1 cellular context compared by ENCODE assay signal in the genomic region with DNA sequence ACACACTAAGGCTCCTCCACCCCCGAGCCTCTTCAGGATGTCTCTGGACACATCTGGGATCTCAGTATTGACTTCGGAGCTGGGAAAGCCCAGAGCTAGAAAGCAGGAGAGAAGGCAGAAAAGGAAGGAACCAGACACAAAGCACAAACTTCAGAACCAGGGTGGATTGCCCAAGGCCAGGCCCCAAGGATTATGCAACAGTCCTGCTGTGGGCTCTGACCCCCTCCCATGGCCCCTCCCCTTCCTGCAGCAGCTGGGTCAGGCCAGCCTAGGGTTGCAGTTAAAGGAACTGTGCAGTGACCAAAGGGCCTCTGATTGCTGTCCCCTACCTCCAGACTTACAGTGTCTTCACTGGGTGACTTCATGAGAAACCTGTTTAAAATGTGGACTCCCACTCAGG.
TF ChIP-seq lines count a peak whose summit lies in the region.

No MANE protein-coding gene starts in this region.

TF ChIP-seq in HepG2, 621 proteins besides CTCF, POLR2A, EP300 and RAD21 (continued from another document and continues in another):
- TF ChIP-seq, protein P1, sequence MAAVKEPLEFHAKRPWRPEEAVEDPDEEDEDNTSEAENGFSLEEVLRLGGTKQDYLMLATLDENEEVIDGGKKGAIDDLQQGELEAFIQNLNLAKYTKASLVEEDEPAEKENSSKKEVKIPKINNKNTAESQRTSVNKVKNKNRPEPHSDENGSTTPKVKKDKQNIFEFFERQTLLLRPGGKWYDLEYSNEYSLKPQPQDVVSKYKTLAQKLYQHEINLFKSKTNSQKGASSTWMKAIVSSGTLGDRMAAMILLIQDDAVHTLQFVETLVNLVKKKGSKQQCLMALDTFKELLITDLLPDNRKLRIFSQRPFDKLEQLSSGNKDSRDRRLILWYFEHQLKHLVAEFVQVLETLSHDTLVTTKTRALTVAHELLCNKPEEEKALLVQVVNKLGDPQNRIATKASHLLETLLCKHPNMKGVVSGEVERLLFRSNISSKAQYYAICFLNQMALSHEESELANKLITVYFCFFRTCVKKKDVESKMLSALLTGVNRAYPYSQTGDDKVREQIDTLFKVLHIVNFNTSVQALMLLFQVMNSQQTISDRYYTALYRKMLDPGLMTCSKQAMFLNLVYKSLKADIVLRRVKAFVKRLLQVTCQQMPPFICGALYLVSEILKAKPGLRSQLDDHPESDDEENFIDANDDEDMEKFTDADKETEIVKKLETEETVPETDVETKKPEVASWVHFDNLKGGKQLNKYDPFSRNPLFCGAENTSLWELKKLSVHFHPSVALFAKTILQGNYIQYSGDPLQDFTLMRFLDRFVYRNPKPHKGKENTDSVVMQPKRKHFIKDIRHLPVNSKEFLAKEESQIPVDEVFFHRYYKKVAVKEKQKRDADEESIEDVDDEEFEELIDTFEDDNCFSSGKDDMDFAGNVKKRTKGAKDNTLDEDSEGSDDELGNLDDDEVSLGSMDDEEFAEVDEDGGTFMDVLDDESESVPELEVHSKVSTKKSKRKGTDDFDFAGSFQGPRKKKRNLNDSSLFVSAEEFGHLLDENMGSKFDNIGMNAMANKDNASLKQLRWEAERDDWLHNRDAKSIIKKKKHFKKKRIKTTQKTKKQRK (IDR thresholded peaks at IDR 0.05; ENCODE audit: low read length), result no peak
- TF ChIP-seq TBX3 (IDR thresholded peaks at IDR 0.05; ENCODE audit: borderline replicate concordance) (no peak), BRD4 (CRISPR knock-in tag; IDR thresholded peaks at IDR 0.05) (no peak), HNF4A (CRISPR knock-in tag; IDR thresholded peaks at IDR 0.05) (peak; percentile 73), DNMT3B (CRISPR knock-in tag; conservative IDR thresholded peaks at IDR 0.05) (no peak), EEA1 (CRISPR knock-in tag; IDR thresholded peaks at IDR 0.05; ENCODE audit: borderline replicate concordance) (no peak), MBD4 (IDR thresholded peaks at IDR 0.05; ENCODE audit: borderline replicate concordance, low read length) (no peak), CENPX (CRISPR knock-in tag; IDR thresholded peaks at IDR 0.05) (no peak), ZNF274 (CRISPR knock-in tag; IDR thresholded peaks at IDR 0.05) (no peak), SOX5 (CRISPR knock-in tag; IDR thresholded peaks at IDR 0.05; ENCODE audit: borderline replicate concordance) (peak; percentile 54; the same call in 1 of the 2 replicates), ZNF382 (CRISPR knock-in tag; IDR thresholded peaks at IDR 0.05; ENCODE audit: borderline replicate concordance) (no peak), ZNF703 (CRISPR knock-in tag; IDR thresholded peaks at IDR 0.05; ENCODE audit: borderline replicate concordance) (no peak), AKAP8 (CRISPR knock-in tag; IDR thresholded peaks at IDR 0.05) (no peak), TP53 (CRISPR knock-in tag; conservative IDR thresholded peaks at IDR 0.05) (no peak), XRCC5 (optimal IDR thresholded peaks at IDR 0.05; ENCODE audit: low read length) (peak; percentile 78), IKZF1 (IDR thresholded peaks at IDR 0.05) (no peak), PCBP1 (IDR thresholded peaks at IDR 0.05; ENCODE audit: borderline replicate concordance, low read depth, low read length) (no peak), CHD4 (IDR thresholded peaks at IDR 0.05; ENCODE audit: borderline replicate concordance, low read length) (no peak), ZNF749 (CRISPR knock-in tag; IDR thresholded peaks at IDR 0.05; ENCODE audit: borderline replicate concordance) (no peak), ZNF296 (CRISPR knock-in tag; conservative IDR thresholded peaks at IDR 0.05) (no peak), ZNF720 (CRISPR knock-in tag; IDR thresholded peaks at IDR 0.05) (no peak), HMGA1 (CRISPR knock-in tag; conservative IDR thresholded peaks at IDR 0.05) (no peak), ZNF260 (CRISPR knock-in tag; IDR thresholded peaks at IDR 0.05; ENCODE audit: borderline replicate concordance, low read depth) (no peak), CBX2 (IDR thresholded peaks at IDR 0.05; ENCODE audit: low read depth, low read length) (no peak), CBX2 (CRISPR knock-in tag; IDR thresholded peaks at IDR 0.05; ENCODE audit: low read depth) (no peak)
- TF ChIP-seq, protein P2, sequence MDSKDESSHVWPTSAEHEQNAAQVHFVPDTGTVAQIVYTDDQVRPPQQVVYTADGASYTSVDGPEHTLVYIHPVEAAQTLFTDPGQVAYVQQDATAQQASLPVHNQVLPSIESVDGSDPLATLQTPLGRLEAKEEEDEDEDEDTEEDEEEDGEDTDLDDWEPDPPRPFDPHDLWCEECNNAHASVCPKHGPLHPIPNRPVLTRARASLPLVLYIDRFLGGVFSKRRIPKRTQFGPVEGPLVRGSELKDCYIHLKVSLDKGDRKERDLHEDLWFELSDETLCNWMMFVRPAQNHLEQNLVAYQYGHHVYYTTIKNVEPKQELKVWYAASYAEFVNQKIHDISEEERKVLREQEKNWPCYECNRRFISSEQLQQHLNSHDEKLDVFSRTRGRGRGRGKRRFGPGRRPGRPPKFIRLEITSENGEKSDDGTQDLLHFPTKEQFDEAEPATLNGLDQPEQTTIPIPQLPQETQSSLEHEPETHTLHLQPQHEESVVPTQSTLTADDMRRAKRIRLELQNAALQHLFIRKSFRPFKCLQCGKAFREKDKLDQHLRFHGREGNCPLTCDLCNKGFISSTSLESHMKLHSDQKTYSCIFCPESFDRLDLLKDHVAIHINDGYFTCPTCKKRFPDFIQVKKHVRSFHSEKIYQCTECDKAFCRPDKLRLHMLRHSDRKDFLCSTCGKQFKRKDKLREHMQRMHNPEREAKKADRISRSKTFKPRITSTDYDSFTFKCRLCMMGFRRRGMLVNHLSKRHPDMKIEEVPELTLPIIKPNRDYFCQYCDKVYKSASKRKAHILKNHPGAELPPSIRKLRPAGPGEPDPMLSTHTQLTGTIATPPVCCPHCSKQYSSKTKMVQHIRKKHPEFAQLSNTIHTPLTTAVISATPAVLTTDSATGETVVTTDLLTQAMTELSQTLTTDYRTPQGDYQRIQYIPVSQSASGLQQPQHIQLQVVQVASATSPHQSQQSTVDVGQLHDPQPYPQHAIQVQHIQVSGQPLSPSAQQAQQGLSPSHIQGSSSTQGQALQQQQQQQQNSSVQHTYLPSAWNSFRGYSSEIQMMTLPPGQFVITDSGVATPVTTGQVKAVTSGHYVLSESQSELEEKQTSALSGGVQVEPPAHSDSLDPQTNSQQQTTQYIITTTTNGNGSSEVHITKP (CRISPR knock-in tag; IDR thresholded peaks at IDR 0.05; ENCODE audit: low read depth), result peak; percentile 76; the same call in 1 of the 2 replicates
- TF ChIP-seq, protein P3, sequence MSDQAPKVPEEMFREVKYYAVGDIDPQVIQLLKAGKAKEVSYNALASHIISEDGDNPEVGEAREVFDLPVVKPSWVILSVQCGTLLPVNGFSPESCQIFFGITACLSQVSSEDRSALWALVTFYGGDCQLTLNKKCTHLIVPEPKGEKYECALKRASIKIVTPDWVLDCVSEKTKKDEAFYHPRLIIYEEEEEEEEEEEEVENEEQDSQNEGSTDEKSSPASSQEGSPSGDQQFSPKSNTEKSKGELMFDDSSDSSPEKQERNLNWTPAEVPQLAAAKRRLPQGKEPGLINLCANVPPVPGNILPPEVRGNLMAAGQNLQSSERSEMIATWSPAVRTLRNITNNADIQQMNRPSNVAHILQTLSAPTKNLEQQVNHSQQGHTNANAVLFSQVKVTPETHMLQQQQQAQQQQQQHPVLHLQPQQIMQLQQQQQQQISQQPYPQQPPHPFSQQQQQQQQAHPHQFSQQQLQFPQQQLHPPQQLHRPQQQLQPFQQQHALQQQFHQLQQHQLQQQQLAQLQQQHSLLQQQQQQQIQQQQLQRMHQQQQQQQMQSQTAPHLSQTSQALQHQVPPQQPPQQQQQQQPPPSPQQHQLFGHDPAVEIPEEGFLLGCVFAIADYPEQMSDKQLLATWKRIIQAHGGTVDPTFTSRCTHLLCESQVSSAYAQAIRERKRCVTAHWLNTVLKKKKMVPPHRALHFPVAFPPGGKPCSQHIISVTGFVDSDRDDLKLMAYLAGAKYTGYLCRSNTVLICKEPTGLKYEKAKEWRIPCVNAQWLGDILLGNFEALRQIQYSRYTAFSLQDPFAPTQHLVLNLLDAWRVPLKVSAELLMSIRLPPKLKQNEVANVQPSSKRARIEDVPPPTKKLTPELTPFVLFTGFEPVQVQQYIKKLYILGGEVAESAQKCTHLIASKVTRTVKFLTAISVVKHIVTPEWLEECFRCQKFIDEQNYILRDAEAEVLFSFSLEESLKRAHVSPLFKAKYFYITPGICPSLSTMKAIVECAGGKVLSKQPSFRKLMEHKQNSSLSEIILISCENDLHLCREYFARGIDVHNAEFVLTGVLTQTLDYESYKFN (CRISPR knock-in tag; conservative IDR thresholded peaks at IDR 0.05), result peak; percentile 80
- TF ChIP-seq, protein P4, sequence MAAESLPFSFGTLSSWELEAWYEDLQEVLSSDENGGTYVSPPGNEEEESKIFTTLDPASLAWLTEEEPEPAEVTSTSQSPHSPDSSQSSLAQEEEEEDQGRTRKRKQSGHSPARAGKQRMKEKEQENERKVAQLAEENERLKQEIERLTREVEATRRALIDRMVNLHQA (CRISPR knock-in tag; IDR thresholded peaks at IDR 0.05), result no peak
- TF ChIP-seq, protein P5, sequence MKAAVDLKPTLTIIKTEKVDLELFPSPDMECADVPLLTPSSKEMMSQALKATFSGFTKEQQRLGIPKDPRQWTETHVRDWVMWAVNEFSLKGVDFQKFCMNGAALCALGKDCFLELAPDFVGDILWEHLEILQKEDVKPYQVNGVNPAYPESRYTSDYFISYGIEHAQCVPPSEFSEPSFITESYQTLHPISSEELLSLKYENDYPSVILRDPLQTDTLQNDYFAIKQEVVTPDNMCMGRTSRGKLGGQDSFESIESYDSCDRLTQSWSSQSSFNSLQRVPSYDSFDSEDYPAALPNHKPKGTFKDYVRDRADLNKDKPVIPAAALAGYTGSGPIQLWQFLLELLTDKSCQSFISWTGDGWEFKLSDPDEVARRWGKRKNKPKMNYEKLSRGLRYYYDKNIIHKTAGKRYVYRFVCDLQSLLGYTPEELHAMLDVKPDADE (CRISPR knock-in tag; IDR thresholded peaks at IDR 0.05), result no peak
- TF ChIP-seq, protein P6, sequence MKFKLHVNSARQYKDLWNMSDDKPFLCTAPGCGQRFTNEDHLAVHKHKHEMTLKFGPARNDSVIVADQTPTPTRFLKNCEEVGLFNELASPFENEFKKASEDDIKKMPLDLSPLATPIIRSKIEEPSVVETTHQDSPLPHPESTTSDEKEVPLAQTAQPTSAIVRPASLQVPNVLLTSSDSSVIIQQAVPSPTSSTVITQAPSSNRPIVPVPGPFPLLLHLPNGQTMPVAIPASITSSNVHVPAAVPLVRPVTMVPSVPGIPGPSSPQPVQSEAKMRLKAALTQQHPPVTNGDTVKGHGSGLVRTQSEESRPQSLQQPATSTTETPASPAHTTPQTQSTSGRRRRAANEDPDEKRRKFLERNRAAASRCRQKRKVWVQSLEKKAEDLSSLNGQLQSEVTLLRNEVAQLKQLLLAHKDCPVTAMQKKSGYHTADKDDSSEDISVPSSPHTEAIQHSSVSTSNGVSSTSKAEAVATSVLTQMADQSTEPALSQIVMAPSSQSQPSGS (CRISPR knock-in tag; IDR thresholded peaks at IDR 0.05), result peak; percentile 79; the same call in 1 of the 2 replicates
- TF ChIP-seq, protein P7, sequence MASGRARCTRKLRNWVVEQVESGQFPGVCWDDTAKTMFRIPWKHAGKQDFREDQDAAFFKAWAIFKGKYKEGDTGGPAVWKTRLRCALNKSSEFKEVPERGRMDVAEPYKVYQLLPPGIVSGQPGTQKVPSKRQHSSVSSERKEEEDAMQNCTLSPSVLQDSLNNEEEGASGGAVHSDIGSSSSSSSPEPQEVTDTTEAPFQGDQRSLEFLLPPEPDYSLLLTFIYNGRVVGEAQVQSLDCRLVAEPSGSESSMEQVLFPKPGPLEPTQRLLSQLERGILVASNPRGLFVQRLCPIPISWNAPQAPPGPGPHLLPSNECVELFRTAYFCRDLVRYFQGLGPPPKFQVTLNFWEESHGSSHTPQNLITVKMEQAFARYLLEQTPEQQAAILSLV (CRISPR knock-in tag; IDR thresholded peaks at IDR 0.05; ENCODE audit: borderline replicate concordance), result no peak
- TF ChIP-seq, protein P8, sequence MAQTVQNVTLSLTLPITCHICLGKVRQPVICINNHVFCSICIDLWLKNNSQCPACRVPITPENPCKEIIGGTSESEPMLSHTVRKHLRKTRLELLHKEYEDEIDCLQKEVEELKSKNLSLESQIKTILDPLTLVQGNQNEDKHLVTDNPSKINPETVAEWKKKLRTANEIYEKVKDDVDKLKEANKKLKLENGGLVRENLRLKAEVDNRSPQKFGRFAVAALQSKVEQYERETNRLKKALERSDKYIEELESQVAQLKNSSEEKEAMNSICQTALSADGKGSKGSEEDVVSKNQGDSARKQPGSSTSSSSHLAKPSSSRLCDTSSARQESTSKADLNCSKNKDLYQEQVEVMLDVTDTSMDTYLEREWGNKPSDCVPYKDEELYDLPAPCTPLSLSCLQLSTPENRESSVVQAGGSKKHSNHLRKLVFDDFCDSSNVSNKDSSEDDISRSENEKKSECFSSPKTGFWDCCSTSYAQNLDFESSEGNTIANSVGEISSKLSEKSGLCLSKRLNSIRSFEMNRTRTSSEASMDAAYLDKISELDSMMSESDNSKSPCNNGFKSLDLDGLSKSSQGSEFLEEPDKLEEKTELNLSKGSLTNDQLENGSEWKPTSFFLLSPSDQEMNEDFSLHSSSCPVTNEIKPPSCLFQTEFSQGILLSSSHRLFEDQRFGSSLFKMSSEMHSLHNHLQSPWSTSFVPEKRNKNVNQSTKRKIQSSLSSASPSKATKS (CRISPR knock-in tag; IDR thresholded peaks at IDR 0.05), result no peak
- TF ChIP-seq, protein P9, sequence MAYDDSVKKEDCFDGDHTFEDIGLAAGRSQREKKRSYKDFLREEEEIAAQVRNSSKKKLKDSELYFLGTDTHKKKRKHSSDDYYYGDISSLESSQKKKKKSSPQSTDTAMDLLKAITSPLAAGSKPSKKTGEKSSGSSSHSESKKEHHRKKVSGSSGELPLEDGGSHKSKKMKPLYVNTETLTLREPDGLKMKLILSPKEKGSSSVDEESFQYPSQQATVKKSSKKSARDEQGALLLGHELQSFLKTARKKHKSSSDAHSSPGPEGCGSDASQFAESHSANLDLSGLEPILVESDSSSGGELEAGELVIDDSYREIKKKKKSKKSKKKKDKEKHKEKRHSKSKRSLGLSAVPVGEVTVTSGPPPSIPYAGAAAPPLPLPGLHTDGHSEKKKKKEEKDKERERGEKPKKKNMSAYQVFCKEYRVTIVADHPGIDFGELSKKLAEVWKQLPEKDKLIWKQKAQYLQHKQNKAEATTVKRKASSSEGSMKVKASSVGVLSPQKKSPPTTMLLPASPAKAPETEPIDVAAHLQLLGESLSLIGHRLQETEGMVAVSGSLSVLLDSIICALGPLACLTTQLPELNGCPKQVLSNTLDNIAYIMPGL (CRISPR knock-in tag; IDR thresholded peaks at IDR 0.05; ENCODE audit: borderline replicate concordance in 1 of 2, low read depth in 1 of 2), result no peak
- TF ChIP-seq, protein P10, sequence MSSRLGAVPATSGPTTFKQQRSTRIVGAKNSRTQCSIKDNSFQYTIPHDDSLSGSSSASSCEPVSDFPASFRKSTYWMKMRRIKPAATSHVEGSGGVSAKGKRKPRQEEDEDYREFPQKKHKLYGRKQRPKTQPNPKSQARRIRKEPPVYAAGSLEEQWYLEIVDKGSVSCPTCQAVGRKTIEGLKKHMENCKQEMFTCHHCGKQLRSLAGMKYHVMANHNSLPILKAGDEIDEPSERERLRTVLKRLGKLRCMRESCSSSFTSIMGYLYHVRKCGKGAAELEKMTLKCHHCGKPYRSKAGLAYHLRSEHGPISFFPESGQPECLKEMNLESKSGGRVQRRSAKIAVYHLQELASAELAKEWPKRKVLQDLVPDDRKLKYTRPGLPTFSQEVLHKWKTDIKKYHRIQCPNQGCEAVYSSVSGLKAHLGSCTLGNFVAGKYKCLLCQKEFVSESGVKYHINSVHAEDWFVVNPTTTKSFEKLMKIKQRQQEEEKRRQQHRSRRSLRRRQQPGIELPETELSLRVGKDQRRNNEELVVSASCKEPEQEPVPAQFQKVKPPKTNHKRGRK (CRISPR knock-in tag; IDR thresholded peaks at IDR 0.05), result no peak
- TF ChIP-seq, protein P11, sequence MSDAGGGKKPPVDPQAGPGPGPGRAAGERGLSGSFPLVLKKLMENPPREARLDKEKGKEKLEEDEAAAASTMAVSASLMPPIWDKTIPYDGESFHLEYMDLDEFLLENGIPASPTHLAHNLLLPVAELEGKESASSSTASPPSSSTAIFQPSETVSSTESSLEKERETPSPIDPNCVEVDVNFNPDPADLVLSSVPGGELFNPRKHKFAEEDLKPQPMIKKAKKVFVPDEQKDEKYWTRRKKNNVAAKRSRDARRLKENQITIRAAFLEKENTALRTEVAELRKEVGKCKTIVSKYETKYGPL (CRISPR knock-in tag; IDR thresholded peaks at IDR 0.05), result peak; percentile 97
